ENCODE assay signal across 22 cellular contexts in the genomic region with DNA sequence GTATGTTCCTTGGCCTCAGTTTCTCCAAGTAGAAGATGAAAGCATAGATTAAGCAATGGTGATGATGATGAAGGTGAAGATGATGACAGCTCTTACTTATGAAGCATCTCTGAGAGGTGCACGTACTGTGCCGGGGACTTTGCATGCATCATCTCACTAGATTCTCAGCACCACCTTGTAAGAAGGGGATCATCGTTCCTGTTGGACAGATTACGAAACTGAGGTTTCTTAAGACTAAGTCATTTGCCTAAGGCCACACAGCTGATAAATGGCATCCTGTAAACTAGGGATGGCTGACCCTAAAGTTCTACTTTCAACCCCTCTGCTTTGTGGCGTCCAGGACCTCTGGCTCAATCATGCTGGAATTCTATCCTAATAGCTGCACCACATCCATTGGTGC. TPM values are rescaled to one million over a fixed set of nuclear protein-coding genes. Genes with fewer than 3 reads are reported as not detected.
DNase-seq lines count a peak whose midpoint lies in the region; ATAC-seq and TF ChIP-seq lines count a peak whose summit lies in the region.
"Had no signal": no experiment of that assay in that cellular context is flagged by ENCODE, and none has a peak within 500 bp of the region (broad histone marks: within the 10 kb centered on the region; RNA-seq: fewer than 3 reads in every experiment).

No MANE protein-coding gene starts in this region.

- H2AFZ ChIP-seq in trophoblast cell (ENCODE audit: insufficient read depth, low read length, poor library complexity) = no peak overlapping the region

- no peaks in the 10 kb centered on the region for H3K79me2 ChIP-seq in trophoblast cell (ENCODE audit: control insufficient read depth, insufficient read depth, low read length, poor library complexity)

- no peak overlapping the region for H3K9ac ChIP-seq in trophoblast cell (ENCODE audit: low read length)

- no peak overlapping the region for H3K27ac Mint-ChIP-seq in WTC11
- H3K27ac Mint-ChIP-seq in activated T-cell treated with anti-CD3 and anti-CD28 coated beads, Interleukin-2, amount 50 U/mL, for 72 hours = no peak overlapping the region
- H3K27ac Mint-ChIP-seq: CD4-positive, alpha-beta memory T cell; HFFc6; T-helper 1 cell treated with Interleukin-12 subunit alpha and Interleukin-12 subunit beta and Interleukin-4 antibody, amounts not matched to agents 30 μg/mL and 1 μg/mL, for 36 hours had no signal

- peaks cover 23% of the 10 kb centered on the region for H3K4me1 Mint-ChIP-seq in WTC11
- H3K4me1 Mint-ChIP-seq in activated T-cell treated with anti-CD3 and anti-CD28 coated beads, Interleukin-2, amount 50 U/mL, for 72 hours (ENCODE audit: low read depth) = peaks cover 13% of the 10 kb centered on the region
- H3K4me1 Mint-ChIP-seq: CD4-positive, alpha-beta memory T cell had no signal

- no peaks in the 10 kb centered on the region for H3K9me3 Mint-ChIP-seq in WTC11
- no peaks in the 10 kb centered on the region for H3K9me3 Mint-ChIP-seq in activated T-cell treated with anti-CD3 and anti-CD28 coated beads, Interleukin-2, amount 50 U/mL, for 72 hours
- H3K9me3 Mint-ChIP-seq: CD4-positive, alpha-beta memory T cell; HFFc6; T-helper 1 cell treated with Interleukin-12 subunit alpha and Interleukin-12 subunit beta and Interleukin-4 antibody, amounts not matched to agents 30 μg/mL and 1 μg/mL, for 36 hours had no signal

- peaks cover 38% of the 10 kb centered on the region for H3K27me3 Mint-ChIP-seq in WTC11 (ENCODE audit: low read depth)
- H3K27me3 Mint-ChIP-seq in activated T-cell treated with anti-CD3 and anti-CD28 coated beads, Interleukin-2, amount 50 U/mL, for 72 hours (ENCODE audit: low read depth) = peaks cover 23% of the 10 kb centered on the region

- peaks cover 3% of the 10 kb centered on the region for H3K79me1 ChIP-seq in trophoblast cell (ENCODE audit: low read length)

- POLR2A ChIA-PET in WTC11 (lab: Charles Lee) = no interaction called here

- no peak overlapping the region for H3K14ac ChIP-seq in trophoblast cell (ENCODE audit: low read length)

- no peaks in the 10 kb centered on the region for H3K9me3 ChIP-seq in trophoblast cell (ENCODE audit: insufficient read depth, low read depth, low read length)

- no CpG with 5 or more reads among the region's 5 CpGs for WGBS in trophoblast cell (ENCODE audit: extremely low coverage, insufficient coverage, insufficient read length)

- TF ChIP-seq POLR2A in NB4 (IDR thresholded peaks at IDR 0.05; ENCODE audit: extremely low read depth, insufficient read length) = no peak

- ATAC-seq in GM18517 (IDR thresholded peaks at IDR 0.05; ENCODE audit: unreplicated experiment) = peak; percentile 8
- ATAC-seq in GM21529 (IDR thresholded peaks at IDR 0.05; ENCODE audit: unreplicated experiment) = peak; percentile 13
- ATAC-seq in WTC11 = no peak
- ATAC-seq in activated T-cell treated with anti-CD3 and anti-CD28 coated beads, Interleukin-2, amount 50 U/mL, for 72 hours (replicated peaks in 1 of 2) = no peak
- no peak for ATAC-seq in HG03196 (IDR thresholded peaks at IDR 0.05; ENCODE audit: unreplicated experiment)
- ATAC-seq: SK-N-SH treated with all-trans-retinoic acid at 6 μM for 48 hours had no signal

- no peak overlapping the region for H4K8ac ChIP-seq in trophoblast cell (ENCODE audit: low read depth, low read length)

- no peaks in the 10 kb centered on the region for H3K27me3 ChIP-seq in trophoblast cell (ENCODE audit: insufficient read depth, low read length)

- no peak overlapping the region for H2BK12ac ChIP-seq in trophoblast cell (ENCODE audit: low read length)

- no peak overlapping the region for H3K18ac ChIP-seq in trophoblast cell (ENCODE audit: low read length)

- H2AK5ac ChIP-seq in trophoblast cell (ENCODE audit: low read length) = no peak overlapping the region

- H3K4me3 ChIP-seq in NB4 (ENCODE audit: low read depth, low read length) = no peak overlapping the region
- H3K4me3 ChIP-seq in trophoblast cell (ENCODE audit: low read depth, low read length) = no peak overlapping the region

- H2BK120ac ChIP-seq in trophoblast cell (ENCODE audit: insufficient read depth, low read length, poor library complexity) = no peak overlapping the region

- H3K23ac ChIP-seq in trophoblast cell (ENCODE audit: low read length) = no peak overlapping the region

- H3K36me3 Mint-ChIP-seq in WTC11 = no peaks in the 10 kb centered on the region; the same call in 1 of the 2 replicates
- no peaks in the 10 kb centered on the region for H3K36me3 Mint-ChIP-seq in activated T-cell treated with anti-CD3 and anti-CD28 coated beads, Interleukin-2, amount 50 U/mL, for 72 hours (ENCODE audit: insufficient read depth in 2 of 2)
- H3K36me3 Mint-ChIP-seq: CD4-positive, alpha-beta memory T cell had no signal

- CTCF ChIA-PET in WTC11 (lab: Charles Lee) = interaction anchor here (1.1 to 6.0 kb wide), 7 partner anchors 9 to 205 kb away, joined by 3 to 125 read pairs (median 9); a partner anchor contains a TSS

- no peak overlapping the region for H3K4ac ChIP-seq in trophoblast cell (ENCODE audit: low read depth, low read length)

- H4K12ac ChIP-seq in trophoblast cell (ENCODE audit: low read depth, low read length) = no peak overlapping the region

- H3K27ac ChIP-seq in trophoblast cell (ENCODE audit: low read depth, low read length) = peak overlapping the region; percentile 11
- H3K27ac ChIP-seq: HL-60 had no signal

- no peak overlapping the region for H3K4me3 Mint-ChIP-seq in WTC11
- H3K4me3 Mint-ChIP-seq in activated T-cell treated with anti-CD3 and anti-CD28 coated beads, Interleukin-2, amount 50 U/mL, for 72 hours = no peak overlapping the region
- H3K4me3 Mint-ChIP-seq: CD4-positive, alpha-beta memory T cell; HFFc6; T-helper 1 cell treated with Interleukin-12 subunit alpha and Interleukin-12 subunit beta and Interleukin-4 antibody, amounts not matched to agents 30 μg/mL and 1 μg/mL, for 36 hours had no signal

- peak overlapping the region; percentile 17 for H2BK5ac ChIP-seq in trophoblast cell (ENCODE audit: low read depth, low read length, poor library complexity)

- H4K91ac ChIP-seq in trophoblast cell (ENCODE audit: low read depth, low read length) = peak overlapping the region; percentile 30

- H3K36me3 ChIP-seq in trophoblast cell (ENCODE audit: control insufficient read depth in 1 of 2, insufficient read depth in 2 of 2, low read length in 2 of 2) = no peaks in the 10 kb centered on the region

- H3K4me2 ChIP-seq in trophoblast cell (ENCODE audit: low read length) = no peak overlapping the region

- DNase-seq in NB4 (ENCODE audit: low read depth) (peak; percentile 26), trophoblast cell (peak; percentile 78 to 91), WTC11 (ENCODE audit: low spot score) (no peak)
- DNase-seq in activated T-cell treated with anti-CD3 and anti-CD28 coated beads, Interleukin-2, amount 50 U/mL, for 72 hours = no peak
- DNase-seq in stimulated activated CD4-positive, alpha-beta T cell treated with anti-CD3 and anti-CD28 coated beads, Interleukin-1b, Interleukin-23, amount 100 ng/mL, for 48 hours = no peak
- DNase-seq: Calu3; CD4-positive, alpha-beta memory T cell; HFFc6; MV-4-11; NCI-H1417 treated with DMSO at 0.1 percent for 48 hours; NCI-H2171; NCI-H510A; SHP77 treated with DMSO at 0.1 percent for 48 hours had no signal

- no peak for TF ChIP-seq CTCF in NB4 (IDR thresholded peaks at IDR 0.05; ENCODE audit: low read depth, low read length)
- TF ChIP-seq CTCF in WTC11 (IDR thresholded peaks at IDR 0.05) = no peak

- peaks cover 2 to 4% of the 10 kb centered on the region in 2 experiments for H3K4me1 ChIP-seq in trophoblast cell (ENCODE audit: control insufficient read depth in 1 of 2, insufficient read depth in 2 of 2, low read length in 2 of 2)

TF ChIP-seq in WTC11, 78 proteins besides CTCF, POLR2A, EP300 and RAD21:
- TF ChIP-seq, protein P1, sequence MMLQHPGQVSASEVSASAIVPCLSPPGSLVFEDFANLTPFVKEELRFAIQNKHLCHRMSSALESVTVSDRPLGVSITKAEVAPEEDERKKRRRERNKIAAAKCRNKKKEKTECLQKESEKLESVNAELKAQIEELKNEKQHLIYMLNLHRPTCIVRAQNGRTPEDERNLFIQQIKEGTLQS (CRISPR knock-in tag; conservative IDR thresholded peaks at IDR 0.05) = no peak
- no peak for TF ChIP-seq ETV6 (CRISPR knock-in tag; IDR thresholded peaks at IDR 0.05)
- TF ChIP-seq, protein P2, sequence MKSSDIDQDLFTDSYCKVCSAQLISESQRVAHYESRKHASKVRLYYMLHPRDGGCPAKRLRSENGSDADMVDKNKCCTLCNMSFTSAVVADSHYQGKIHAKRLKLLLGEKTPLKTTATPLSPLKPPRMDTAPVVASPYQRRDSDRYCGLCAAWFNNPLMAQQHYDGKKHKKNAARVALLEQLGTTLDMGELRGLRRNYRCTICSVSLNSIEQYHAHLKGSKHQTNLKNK (CRISPR knock-in tag; IDR thresholded peaks at IDR 0.05) = no peak
TF ChIP-seq in WTC11: peak in this region for 0.

RNA-seq across cellular contexts. Expression of a gene that starts 8.7 kb away (rescaled TPM):
- 20.5 and 20.6 TPM in 2 replicates for polyA plus RNA-seq in trophoblast cell (2013)
- total RNA-seq in WTC11 (2021) = 0.09 to 0.41 TPM (median 0.39 TPM) in 3 replicates
- not detected for total RNA-seq in activated T-cell treated with anti-CD3 and anti-CD28 coated beads, Interleukin-2, amount 50 U/mL, for 72 hours
- total RNA-seq: Calu3; CD4-positive, alpha-beta memory T cell; H4; HFFc6 had no signal
- polyA plus RNA-seq: AG04450; BJ; CD4-positive, alpha-beta memory T cell had no signal

RNA-seq across cellular contexts. Expression of a gene that starts 19.8 kb away (rescaled TPM):
- 0.11 and 0.14 TPM in 2 replicates for polyA plus RNA-seq in trophoblast cell (2013)
- not detected in 3 replicates for total RNA-seq in WTC11 (2021)
- total RNA-seq in activated T-cell treated with anti-CD3 and anti-CD28 coated beads, Interleukin-2, amount 50 U/mL, for 72 hours = not detected
- total RNA-seq: Calu3; CD4-positive, alpha-beta memory T cell; H4; HFFc6 had no signal
- polyA plus RNA-seq: AG04450; BJ; CD4-positive, alpha-beta memory T cell had no signal

RNA-seq across cellular contexts. Expression of a gene that starts 40.8 kb away (rescaled TPM):
- 0.08 TPM in 2 replicates for polyA plus RNA-seq in trophoblast cell (2013)
- not detected in 3 replicates for total RNA-seq in WTC11 (2021)
- total RNA-seq in activated T-cell treated with anti-CD3 and anti-CD28 coated beads, Interleukin-2, amount 50 U/mL, for 72 hours = not detected
- total RNA-seq: Calu3; CD4-positive, alpha-beta memory T cell; H4; HFFc6 had no signal
- polyA plus RNA-seq: AG04450; BJ; CD4-positive, alpha-beta memory T cell had no signal

Comparison
In these comparisons a context has a peak if more than half of its experiments do, and no peak if none do; other contexts are left out.
1. ATAC-seq: peak in GM18517 (single experiment) and GM21529 (single experiment); none in WTC11 (single experiment), activated T-cell treated with anti-CD3 and anti-CD28 coated beads, Interleukin-2, amount 50 U/mL, for 72 hours (0 of 2) and HG03196 (single experiment).
2. DNase-seq: peak in NB4 (single experiment) and trophoblast cell (2 of 2); none in WTC11 (single experiment), activated T-cell treated with anti-CD3 and anti-CD28 coated beads, Interleukin-2, amount 50 U/mL, for 72 hours (0 of 2) and stimulated activated CD4-positive, alpha-beta T cell treated with anti-CD3 and anti-CD28 coated beads, Interleukin-1b, Interleukin-23, amount 100 ng/mL, for 48 hours (single experiment).